ENCODE assay signal across 25 cellular contexts in genomic region chr3:5430701-5431100, GRCh38.
"Had no signal": no experiment of that assay in that cellular context is flagged by ENCODE, and none has a peak within 500 bp of the region (broad histone marks: within the 10 kb centered on the region; RNA-seq: fewer than 3 reads in every experiment).

No MANE protein-coding gene starts in this region.

- ATAC-seq: naive thymus-derived CD8-positive, alpha-beta T cell; pancreas; right cardiac atrium; sciatic nerve; stimulated activated effector memory CD8-positive, alpha-beta T cell treated with anti-CD3 and anti-CD28 coated beads, Interleukin-12 subunit alpha, Interleukin-12 subunit beta, amount 100 ng/mL, for 72 hours; stimulated activated naive CD8-positive, alpha-beta T cell treated with anti-CD3 and anti-CD28 coated beads, Interleukin-15, amount 100 ng/mL, for 72 hours had no signal

- H3K27ac Mint-ChIP-seq: memory B cell; naive thymus-derived CD8-positive, alpha-beta T cell; nephron; stimulated activated effector memory CD8-positive, alpha-beta T cell treated with anti-CD3 and anti-CD28 coated beads, Interleukin-12 subunit alpha, Interleukin-12 subunit beta, amount 100 ng/mL, for 72 hours; stimulated activated naive CD8-positive, alpha-beta T cell treated with anti-CD3 and anti-CD28 coated beads, Interleukin-15, amount 100 ng/mL, for 72 hours had no signal

- H3K4me3 Mint-ChIP-seq: memory B cell; naive thymus-derived CD8-positive, alpha-beta T cell; nephron; neural crest cell; stimulated activated effector memory CD8-positive, alpha-beta T cell treated with anti-CD3 and anti-CD28 coated beads, Interleukin-12 subunit alpha, Interleukin-12 subunit beta, amount 100 ng/mL, for 72 hours; stimulated activated naive CD8-positive, alpha-beta T cell treated with anti-CD3 and anti-CD28 coated beads, Interleukin-15, amount 100 ng/mL, for 72 hours had no signal

- H3K27ac ChIP-seq: hepatocyte, left ventricle myocardium inferior, pancreas, prostate gland, skin epidermis, spleen, tibial nerve, upper lobe of left lung, vagina had no signal

- H2AFZ ChIP-seq: hepatocyte had no signal

- H3K36me3 Mint-ChIP-seq: memory B cell; naive thymus-derived CD8-positive, alpha-beta T cell; stimulated activated effector memory CD8-positive, alpha-beta T cell treated with anti-CD3 and anti-CD28 coated beads, Interleukin-12 subunit alpha, Interleukin-12 subunit beta, amount 100 ng/mL, for 72 hours had no signal

- H3K4me1 ChIP-seq: left ventricle myocardium inferior, pancreas, prostate gland, upper lobe of left lung, vagina had no signal

- H3K9me3 ChIP-seq: left ventricle myocardium inferior, pancreas, prostate gland, spleen, tibial nerve, upper lobe of left lung, vagina had no signal

- H3K27me3 Mint-ChIP-seq: stimulated activated naive CD8-positive, alpha-beta T cell treated with anti-CD3 and anti-CD28 coated beads, Interleukin-15, amount 100 ng/mL, for 72 hours had no signal

- H3K4me3 ChIP-seq: hepatocyte, left ventricle myocardium inferior, lung, pancreas, prostate gland, skin epidermis, spleen, tibial nerve, upper lobe of left lung, vagina had no signal

- DNase-seq: islet precursor cell; left ventricle myocardium inferior; naive thymus-derived CD8-positive, alpha-beta T cell; nucleus accumbens; pancreas; posterior cingulate gyrus; retina; right cardiac atrium; spleen; stimulated activated CD4-positive, alpha-beta T cell treated with anti-CD3 and anti-CD28 coated beads, Interleukin-4, amount 100 ng/mL, for 24 hours; stimulated activated naive CD4-positive, alpha-beta T cell treated with Interleukin-2 at 50 U/mL for 16 hours; stimulated activated naive CD8-positive, alpha-beta T cell treated with anti-CD3 and anti-CD28 coated beads, Interleukin-15, amount 100 ng/mL, for 72 hours; substantia nigra; upper lobe of left lung had no signal

- H3K79me2 ChIP-seq: hepatocyte had no signal

- H3K4me2 ChIP-seq: hepatocyte had no signal

- H3K36me3 ChIP-seq: left ventricle myocardium inferior, pancreas, prostate gland, spleen, tibial nerve, upper lobe of left lung, vagina had no signal

- H3K4me1 Mint-ChIP-seq: neural crest cell; stimulated activated effector memory CD8-positive, alpha-beta T cell treated with anti-CD3 and anti-CD28 coated beads, Interleukin-12 subunit alpha, Interleukin-12 subunit beta, amount 100 ng/mL, for 72 hours had no signal

- H3K9me3 Mint-ChIP-seq: memory B cell; naive thymus-derived CD8-positive, alpha-beta T cell; nephron; neural crest cell; stimulated activated effector memory CD8-positive, alpha-beta T cell treated with anti-CD3 and anti-CD28 coated beads, Interleukin-12 subunit alpha, Interleukin-12 subunit beta, amount 100 ng/mL, for 72 hours; stimulated activated naive CD8-positive, alpha-beta T cell treated with anti-CD3 and anti-CD28 coated beads, Interleukin-15, amount 100 ng/mL, for 72 hours had no signal

- H3K27me3 ChIP-seq: hepatocyte, pancreas, spleen, tibial nerve, upper lobe of left lung, vagina had no signal
